19 cellular contexts compared by ENCODE assay signal in genomic region chr5:87010736-87011135, GRCh38.
"Had no signal": no experiment of that assay in that cellular context is flagged by ENCODE, and none has a peak within 500 bp of the region (broad histone marks: within the 10 kb centered on the region; RNA-seq: fewer than 3 reads in every experiment).

No MANE protein-coding gene starts in this region.

- H3K27me3 ChIP-seq: body of pancreas, suprapubic skin, tibial nerve had no signal

- H3K9me3 Mint-ChIP-seq: activated CD4-positive, alpha-beta memory T cell treated with anti-CD3 and anti-CD28 coated beads, Interleukin-2, amount 10 ng/mL, durations not matched to agents 7 days and 5 days; activated CD4-positive, alpha-beta T cell treated with anti-CD3 and anti-CD28 coated beads, Interleukin-2, amount 10 ng/mL, durations not matched to agents 24 days and 14 days; activated naive CD4-positive, alpha-beta T cell treated with anti-CD3 and anti-CD28 coated beads, Interleukin-2, amount 10 ng/mL, durations not matched to agents 7 days and 5 days; activated T-cell treated with anti-CD3 and anti-CD28 coated beads, Interleukin-2, amount 50 U/mL, for 72 hours; naive thymus-derived CD4-positive, alpha-beta T cell; stimulated activated naive CD8-positive, alpha-beta T cell treated with anti-CD3 and anti-CD28 coated beads, Interleukin-15, amount 100 ng/mL, for 72 hours had no signal

- H3K4me1 Mint-ChIP-seq: activated CD4-positive, alpha-beta memory T cell treated with anti-CD3 and anti-CD28 coated beads, Interleukin-2, amount 10 ng/mL, durations not matched to agents 7 days and 5 days; activated CD4-positive, alpha-beta T cell treated with anti-CD3 and anti-CD28 coated beads, Interleukin-2, amount 10 ng/mL, durations not matched to agents 24 days and 14 days; activated naive CD4-positive, alpha-beta T cell treated with anti-CD3 and anti-CD28 coated beads, Interleukin-2, amount 10 ng/mL, durations not matched to agents 7 days and 5 days; naive thymus-derived CD4-positive, alpha-beta T cell; stimulated activated naive CD8-positive, alpha-beta T cell treated with anti-CD3 and anti-CD28 coated beads, Interleukin-15, amount 100 ng/mL, for 72 hours had no signal

- H3K36me3 ChIP-seq: suprapubic skin, tibial nerve had no signal

- H3K4me3 ChIP-seq: body of pancreas, lung, suprapubic skin, tibial nerve had no signal

- H3K27me3 Mint-ChIP-seq: activated naive CD4-positive, alpha-beta T cell treated with anti-CD3 and anti-CD28 coated beads, Interleukin-2, amount 10 ng/mL, durations not matched to agents 7 days and 5 days; progenitor cell of endocrine pancreas; stimulated activated naive CD8-positive, alpha-beta T cell treated with anti-CD3 and anti-CD28 coated beads, Interleukin-15, amount 100 ng/mL, for 72 hours had no signal

- FAIRE-seq: kidney, urothelium cell line had no signal

- H3K36me3 Mint-ChIP-seq: activated naive CD4-positive, alpha-beta T cell treated with anti-CD3 and anti-CD28 coated beads, Interleukin-2, amount 10 ng/mL, durations not matched to agents 7 days and 5 days; naive thymus-derived CD4-positive, alpha-beta T cell had no signal

- H3K27ac ChIP-seq: body of pancreas, foreskin keratinocyte, suprapubic skin, tibial nerve had no signal

- H3K4me1 ChIP-seq: body of pancreas, foreskin keratinocyte, suprapubic skin, tibial nerve had no signal

- H3K27ac Mint-ChIP-seq: activated CD4-positive, alpha-beta memory T cell treated with anti-CD3 and anti-CD28 coated beads, Interleukin-2, amount 10 ng/mL, durations not matched to agents 7 days and 5 days; activated CD4-positive, alpha-beta T cell treated with anti-CD3 and anti-CD28 coated beads, Interleukin-2, amount 10 ng/mL, durations not matched to agents 24 days and 14 days; activated naive CD4-positive, alpha-beta T cell treated with anti-CD3 and anti-CD28 coated beads, Interleukin-2, amount 10 ng/mL, durations not matched to agents 7 days and 5 days; activated T-cell treated with anti-CD3 and anti-CD28 coated beads, Interleukin-2, amount 50 U/mL, for 72 hours; naive thymus-derived CD4-positive, alpha-beta T cell; progenitor cell of endocrine pancreas; stimulated activated naive CD8-positive, alpha-beta T cell treated with anti-CD3 and anti-CD28 coated beads, Interleukin-15, amount 100 ng/mL, for 72 hours had no signal

- H3K9me3 ChIP-seq: body of pancreas, suprapubic skin, tibial nerve had no signal

- H3K4me3 Mint-ChIP-seq: activated CD4-positive, alpha-beta memory T cell treated with anti-CD3 and anti-CD28 coated beads, Interleukin-2, amount 10 ng/mL, durations not matched to agents 7 days and 5 days; activated CD4-positive, alpha-beta T cell treated with anti-CD3 and anti-CD28 coated beads, Interleukin-2, amount 10 ng/mL, durations not matched to agents 24 days and 14 days; activated naive CD4-positive, alpha-beta T cell treated with anti-CD3 and anti-CD28 coated beads, Interleukin-2, amount 10 ng/mL, durations not matched to agents 7 days and 5 days; activated T-cell treated with anti-CD3 and anti-CD28 coated beads, Interleukin-2, amount 50 U/mL, for 72 hours; naive thymus-derived CD4-positive, alpha-beta T cell; stimulated activated naive CD8-positive, alpha-beta T cell treated with anti-CD3 and anti-CD28 coated beads, Interleukin-15, amount 100 ng/mL, for 72 hours had no signal

- ATAC-seq: activated T-cell treated with anti-CD3 and anti-CD28 coated beads, Interleukin-2, amount 50 U/mL, for 72 hours; body of pancreas; naive thymus-derived CD4-positive, alpha-beta T cell; stimulated activated naive CD8-positive, alpha-beta T cell treated with anti-CD3 and anti-CD28 coated beads, Interleukin-15, amount 100 ng/mL, for 72 hours had no signal

- DNase-seq: activated CD4-positive, alpha-beta memory T cell treated with anti-CD3 and anti-CD28 coated beads, Interleukin-2, amount 10 ng/mL, durations not matched to agents 7 days and 5 days; activated CD4-positive, alpha-beta T cell treated with anti-CD3 and anti-CD28 coated beads, Interleukin-2, amount 10 ng/mL, durations not matched to agents 24 days and 14 days; activated effector memory CD4-positive, alpha-beta T cell treated with Interleukin-2 at 50 U/mL for 16 hours; activated naive CD4-positive, alpha-beta T cell treated with anti-CD3 and anti-CD28 coated beads, Interleukin-2, amount 10 ng/mL, durations not matched to agents 7 days and 5 days; activated T-cell treated with anti-CD3 and anti-CD28 coated beads, Interleukin-2, amount 50 U/mL, for 72 hours; body of pancreas; caudate nucleus; effector memory CD4-positive, alpha-beta T cell; kidney; naive thymus-derived CD4-positive, alpha-beta T cell; retina; stimulated activated CD4-positive, alpha-beta T cell treated with anti-CD3 and anti-CD28 coated beads, Interleukin-4, amount 100 ng/mL, for 4 hours; stimulated activated naive CD8-positive, alpha-beta T cell treated with anti-CD3 and anti-CD28 coated beads, Interleukin-15, amount 100 ng/mL, for 72 hours had no signal
